ENCODE assay signal across 8 cellular contexts in genomic region chr13:31046711-31047279, GRCh38.
DNase-seq lines count a peak whose midpoint lies in the region; ATAC-seq and TF ChIP-seq lines count a peak whose summit lies in the region.

No MANE protein-coding gene starts in this region.

- H3K4me1 ChIP-seq in cardiac muscle cell (ENCODE audit: low read depth), result peaks cover 14% of the 10 kb centered on the region
- peaks cover 14% of the 10 kb centered on the region for H3K4me1 ChIP-seq in stomach smooth muscle (ENCODE audit: control insufficient read depth, insufficient read depth, low read length)

- H3K27ac ChIP-seq in RWPE1 (peak overlapping the region; percentile 85), cardiac muscle cell (no peak overlapping the region), stomach smooth muscle (ENCODE audit: low read length) (no peak overlapping the region)

- H3K9me3 ChIP-seq in cardiac muscle cell (ENCODE audit: low read depth), result no peaks in the 10 kb centered on the region
- H3K9me3 ChIP-seq in stomach smooth muscle (ENCODE audit: control insufficient read depth in 2 of 2, low read length in 2 of 2), result no peaks in the 10 kb centered on the region

- TF ChIP-seq CTCF in RWPE1 (conservative IDR thresholded peaks at IDR 0.05; ENCODE audit: low read depth) (no peak), cardiac muscle cell (IDR thresholded peaks at IDR 0.05; ENCODE audit: low read depth, low read length) (no peak)

- CTCF ChIA-PET in RWPE1 (lab: Yijun Ruan, JAX), result interaction anchor here (0.6 kb wide), 1 partner anchor 10 kb away, joined by 4 read pairs; no protein-coding TSS in a partner anchor

- no peaks in the 10 kb centered on the region for H3K36me3 ChIP-seq in cardiac muscle cell
- H3K36me3 ChIP-seq in stomach smooth muscle (ENCODE audit: control insufficient read depth in 2 of 2, insufficient read depth in 2 of 2, low read length in 2 of 2), result no peaks in the 10 kb centered on the region

- ATAC-seq in HG03469 (IDR thresholded peaks at IDR 0.05; ENCODE audit: unreplicated experiment), result no peak

- peak overlapping the region in 1 of 2 donors; percentile 18 for H3K9ac ChIP-seq in stomach smooth muscle (ENCODE audit: low read length in 2 of 2)

- POLR2A ChIA-PET in RWPE1 (lab: Yijun Ruan, JAX; ENCODE audit: low non-redundant PET), result no interaction called here

- H3K27me3 ChIP-seq in cardiac muscle cell (peaks cover 8% of the 10 kb centered on the region), stomach smooth muscle (ENCODE audit: control insufficient read depth in 1 of 2, insufficient read depth in 2 of 2, low read length in 2 of 2) (no peaks in the 10 kb centered on the region)

- peak; percentile 87 for DNase-seq in NCI-H128 (lab: John Stamatoyannopoulos, UW; ENCODE audit: unreplicated experiment)
- DNase-seq in RWPE1 (ENCODE audit: low spot score), result no peak
- peak; percentile 57 to 68 for DNase-seq in cardiac muscle cell (ENCODE audit: low read depth in 1 of 2, low spot score in 1 of 2)
- DNase-seq in HuH-7 (ENCODE audit: low spot score), result no peak
- DNase-seq in GM19240 (ENCODE audit: insufficient read length, low spot score), result no peak
- no peak for DNase-seq in glomerular visceral epithelial cell (ENCODE audit: extremely low spot score)

- H3K4me3 ChIP-seq in cardiac muscle cell (no peak overlapping the region), stomach smooth muscle (ENCODE audit: low read length in 2 of 2) (peak overlapping the region; percentile 47)

Comparison
In these comparisons a context has a peak if more than half of its experiments do, and no peak if none do; other contexts are left out.
1. DNase-seq: peak in NCI-H128 (single experiment) and cardiac muscle cell (2 of 2); none in RWPE1 (single experiment), HuH-7 (single experiment), GM19240 (single experiment) and glomerular visceral epithelial cell (single experiment).